Comparison of ENCODE assay signal across 29 cellular contexts in the genomic region with DNA sequence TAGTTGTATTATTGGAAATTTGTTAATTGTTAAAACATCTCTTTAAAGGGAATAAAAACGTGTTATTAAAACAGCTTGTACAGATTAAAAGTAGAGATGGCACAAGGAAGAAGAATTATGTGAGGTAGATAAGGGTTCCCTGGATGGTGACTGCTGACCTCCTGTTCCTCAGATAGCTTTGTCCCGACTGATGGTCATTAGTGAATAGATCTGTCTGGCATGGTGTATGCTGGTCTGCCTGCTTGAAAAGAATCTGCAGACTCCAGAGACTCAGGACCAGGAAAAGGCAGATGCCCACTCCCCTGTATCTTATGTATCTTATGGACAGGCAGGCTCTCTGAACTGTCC. TPM values are rescaled to one million over a fixed set of nuclear protein-coding genes. Genes with fewer than 3 reads are reported as not detected.
DNase-seq lines count a peak whose midpoint lies in the region; ATAC-seq and TF ChIP-seq lines count a peak whose summit lies in the region.
"Had no signal": no experiment of that assay in that cellular context is flagged by ENCODE, and none has a peak within 500 bp of the region (broad histone marks: within the 10 kb centered on the region; RNA-seq: fewer than 3 reads in every experiment).

No MANE protein-coding gene starts in this region.

- no peak overlapping the region for H3K4me3 Mint-ChIP-seq in CD4-positive, alpha-beta T cell
- H3K4me3 Mint-ChIP-seq in WTC11 (no peak overlapping the region), endothelial cell (ENCODE audit: unreplicated experiment) (peak overlapping the region; percentile 24), progenitor cell of endocrine pancreas (ENCODE audit: low read depth) (peak overlapping the region; percentile 12)
- H3K4me3 Mint-ChIP-seq: activated CD8-positive, alpha-beta memory T cell treated with anti-CD3 and anti-CD28 coated beads, Interleukin-2, amount 10 ng/mL, durations not matched to agents 7 days and 5 days; activated naive CD4-positive, alpha-beta T cell treated with anti-CD3 and anti-CD28 coated beads, Interleukin-2, amount 50 U/mL, for 24 hours; IgD-negative memory B cell; T-helper 2 cell treated with Interferon-gamma antibody and Interleukin-4, amounts not matched to agents 5 μg/mL and 100 μg/mL, for 36 hours had no signal

- TF ChIP-seq CTCF in CD4-positive, alpha-beta T cell (IDR thresholded peaks at IDR 0.05): no peak
- TF ChIP-seq CTCF in WTC11 (IDR thresholded peaks at IDR 0.05): no peak
- no peak for TF ChIP-seq CTCF in endothelial cell (IDR thresholded peaks at IDR 0.05; ENCODE audit: unreplicated experiment)
- TF ChIP-seq CTCF in progenitor cell of endocrine pancreas (IDR thresholded peaks at IDR 0.05; ENCODE audit: unreplicated experiment): no peak

- peak overlapping the region; percentile 22 for H3K27ac Mint-ChIP-seq in CD4-positive, alpha-beta T cell
- H3K27ac Mint-ChIP-seq in WTC11 (0 out of 2 replicates have a peak overlapping the region, but pooled peaks have one; percentile 3), endothelial cell (ENCODE audit: unreplicated experiment) (peak overlapping the region; percentile 18), progenitor cell of endocrine pancreas (peak overlapping the region; percentile 87)
- H3K27ac Mint-ChIP-seq: activated CD8-positive, alpha-beta memory T cell treated with anti-CD3 and anti-CD28 coated beads, Interleukin-2, amount 10 ng/mL, durations not matched to agents 7 days and 5 days; T-helper 2 cell treated with Interferon-gamma antibody and Interleukin-4, amounts not matched to agents 5 μg/mL and 100 μg/mL, for 36 hours had no signal

- no peaks in the 10 kb centered on the region for H3K27me3 ChIP-seq in CD4-positive, alpha-beta T cell (ENCODE audit: control insufficient read depth, insufficient read depth, low read length)
- no peaks in the 10 kb centered on the region for H3K27me3 ChIP-seq in H7 (ENCODE audit: control insufficient read depth, insufficient read depth, low read length)
- H3K27me3 ChIP-seq: cardiac muscle cell, Peyer's patch, tibial nerve had no signal

- H3K27ac ChIP-seq in CD4-positive, alpha-beta T cell (ENCODE audit: low read depth, low read length): no peak overlapping the region
- H3K27ac ChIP-seq: cardiac muscle cell, coronary artery, epithelial cell of prostate, tibial nerve had no signal

- no peaks in the 10 kb centered on the region for H3K9me3 ChIP-seq in CD4-positive, alpha-beta T cell (ENCODE audit: control insufficient read depth, low read length)
- H3K9me3 ChIP-seq: Peyer's patch, tibial nerve had no signal

- CTCF ChIA-PET in CD4-positive, alpha-beta T cell (lab: Charles Lee): interaction anchor here (1.1 kb wide), 1 partner anchor 73 kb away, joined by 3 read pairs; no protein-coding TSS in a partner anchor
- CTCF ChIA-PET in WTC11 (lab: Charles Lee): interaction anchor here (0.6 kb wide), 1 partner anchor 45 kb away, joined by 4 read pairs; no protein-coding TSS in a partner anchor

- intact Hi-C loops in CD4-positive, alpha-beta T cell (cut with DNase I, micrococcal nuclease): no loop called here

- H3K36me3 Mint-ChIP-seq in CD4-positive, alpha-beta T cell (ENCODE audit: low read depth): peaks cover 84% of the 10 kb centered on the region
- H3K36me3 Mint-ChIP-seq in WTC11 (peaks cover 73% of the 10 kb centered on the region), endothelial cell (ENCODE audit: low read depth, unreplicated experiment) (peaks cover 44% of the 10 kb centered on the region), progenitor cell of endocrine pancreas (ENCODE audit: insufficient read depth) (peaks cover 35% of the 10 kb centered on the region)

- no peak for ATAC-seq in CD4-positive, alpha-beta T cell (ENCODE audit: poor library complexity)
- no peak for ATAC-seq in WTC11
- ATAC-seq: activated CD8-positive, alpha-beta memory T cell treated with anti-CD3 and anti-CD28 coated beads, Interleukin-2, amount 10 ng/mL, durations not matched to agents 7 days and 5 days; left cardiac atrium; sciatic nerve had no signal

- no peak overlapping the region for H3K4me3 ChIP-seq in H7 (ENCODE audit: insufficient read depth, low read depth, low read length)
- H3K4me3 ChIP-seq: cardiac muscle cell, coronary artery, Peyer's patch, tibial nerve had no signal

- no peaks in the 10 kb centered on the region for H3K27me3 Mint-ChIP-seq in CD4-positive, alpha-beta T cell
- no peaks in the 10 kb centered on the region for H3K27me3 Mint-ChIP-seq in WTC11 (ENCODE audit: low read depth)
- H3K27me3 Mint-ChIP-seq in endothelial cell (ENCODE audit: unreplicated experiment): peaks cover 2% of the 10 kb centered on the region
- no peaks in the 10 kb centered on the region for H3K27me3 Mint-ChIP-seq in progenitor cell of endocrine pancreas
- H3K27me3 Mint-ChIP-seq: activated CD8-positive, alpha-beta memory T cell treated with anti-CD3 and anti-CD28 coated beads, Interleukin-2, amount 10 ng/mL, durations not matched to agents 7 days and 5 days; activated naive CD4-positive, alpha-beta T cell treated with anti-CD3 and anti-CD28 coated beads, Interleukin-2, amount 50 U/mL, for 24 hours; IgD-negative memory B cell had no signal

- no peak for DNase-seq in CD4-positive, alpha-beta T cell
- DNase-seq in WTC11 (ENCODE audit: low spot score) (no peak), endothelial cell (ENCODE audit: low spot score) (no peak), progenitor cell of endocrine pancreas (ENCODE audit: low spot score, unreplicated experiment) (no peak), DMS53 (lab: John Stamatoyannopoulos, UW) (no peak), H7 (no peak), OCI-M2 (lab: John Stamatoyannopoulos, UW; ENCODE audit: unreplicated experiment) (no peak)
- DNase-seq: activated CD4-positive, alpha-beta T cell treated with anti-CD3 and anti-CD28 coated beads for 4 hours; activated CD8-positive, alpha-beta memory T cell treated with anti-CD3 and anti-CD28 coated beads, Interleukin-2, amount 10 ng/mL, durations not matched to agents 7 days and 5 days; anterior cingulate cortex; C1 segment of cervical spinal cord; effector CD8-positive, alpha-beta T cell; hypothalamus; left cardiac atrium; NCI-H146; NCI-H2107; NCI-H748 treated with DMSO at 0.1 percent for 48 hours; Peyer's patch; SIG-M5; stimulated activated CD4-positive, alpha-beta T cell treated with anti-CD3 and anti-CD28 coated beads, Interleukin-12 subunit alpha, Interleukin-12 subunit beta, amount 100 ng/mL, for 4 hours; stimulated activated CD4-positive, alpha-beta T cell treated with anti-CD3 and anti-CD28 coated beads, Interleukin-4, amount 100 ng/mL, for 1 hour had no signal

- POLR2A ChIA-PET in CD4-positive, alpha-beta T cell (lab: Charles Lee): interaction anchor here (0.9 to 1.6 kb wide), 2 partner anchors 34 to 248 kb away, joined by 3 to 4 read pairs; a partner anchor contains a TSS
- POLR2A ChIA-PET in WTC11 (lab: Charles Lee): no interaction called here

- no peaks in the 10 kb centered on the region for H3K4me1 Mint-ChIP-seq in CD4-positive, alpha-beta T cell (ENCODE audit: low read depth)
- peaks cover 14% of the 10 kb centered on the region for H3K4me1 Mint-ChIP-seq in WTC11
- peaks cover 7% of the 10 kb centered on the region for H3K4me1 Mint-ChIP-seq in endothelial cell (ENCODE audit: unreplicated experiment)
- H3K4me1 Mint-ChIP-seq in progenitor cell of endocrine pancreas (ENCODE audit: low read depth): peaks cover 29% of the 10 kb centered on the region
- H3K4me1 Mint-ChIP-seq: activated naive CD4-positive, alpha-beta T cell treated with anti-CD3 and anti-CD28 coated beads, Interleukin-2, amount 50 U/mL, for 24 hours had no signal

- no peaks in the 10 kb centered on the region for H3K9me3 Mint-ChIP-seq in CD4-positive, alpha-beta T cell
- H3K9me3 Mint-ChIP-seq in WTC11 (no peaks in the 10 kb centered on the region), endothelial cell (ENCODE audit: unreplicated experiment) (no peaks in the 10 kb centered on the region), progenitor cell of endocrine pancreas (ENCODE audit: low read depth) (no peaks in the 10 kb centered on the region)
- H3K9me3 Mint-ChIP-seq: activated naive CD4-positive, alpha-beta T cell treated with anti-CD3 and anti-CD28 coated beads, Interleukin-2, amount 50 U/mL, for 24 hours; IgD-negative memory B cell; T-helper 2 cell treated with Interferon-gamma antibody and Interleukin-4, amounts not matched to agents 5 μg/mL and 100 μg/mL, for 36 hours had no signal

- peaks cover 44% of the 10 kb centered on the region for H3K36me3 ChIP-seq in H7 (replicated peaks; ENCODE audit: control insufficient read depth, insufficient read depth, low read length)

TF ChIP-seq in WTC11, 78 proteins besides CTCF, POLR2A, EP300 and RAD21 (continues in another document):
- TF ChIP-seq GABPB1 (CRISPR knock-in tag; IDR thresholded peaks at IDR 0.05): no peak
- TF ChIP-seq FOXK1 (CRISPR knock-in tag; IDR thresholded peaks at IDR 0.05): no peak
- TF ChIP-seq NFATC4 (CRISPR knock-in tag; IDR thresholded peaks at IDR 0.05): no peak
- TF ChIP-seq, protein P1, sequence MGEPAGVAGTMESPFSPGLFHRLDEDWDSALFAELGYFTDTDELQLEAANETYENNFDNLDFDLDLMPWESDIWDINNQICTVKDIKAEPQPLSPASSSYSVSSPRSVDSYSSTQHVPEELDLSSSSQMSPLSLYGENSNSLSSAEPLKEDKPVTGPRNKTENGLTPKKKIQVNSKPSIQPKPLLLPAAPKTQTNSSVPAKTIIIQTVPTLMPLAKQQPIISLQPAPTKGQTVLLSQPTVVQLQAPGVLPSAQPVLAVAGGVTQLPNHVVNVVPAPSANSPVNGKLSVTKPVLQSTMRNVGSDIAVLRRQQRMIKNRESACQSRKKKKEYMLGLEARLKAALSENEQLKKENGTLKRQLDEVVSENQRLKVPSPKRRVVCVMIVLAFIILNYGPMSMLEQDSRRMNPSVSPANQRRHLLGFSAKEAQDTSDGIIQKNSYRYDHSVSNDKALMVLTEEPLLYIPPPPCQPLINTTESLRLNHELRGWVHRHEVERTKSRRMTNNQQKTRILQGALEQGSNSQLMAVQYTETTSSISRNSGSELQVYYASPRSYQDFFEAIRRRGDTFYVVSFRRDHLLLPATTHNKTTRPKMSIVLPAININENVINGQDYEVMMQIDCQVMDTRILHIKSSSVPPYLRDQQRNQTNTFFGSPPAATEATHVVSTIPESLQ (CRISPR knock-in tag; IDR thresholded peaks at IDR 0.05): no peak

RNA-seq across cellular contexts. Expression of a gene that starts 5.6 kb away (rescaled TPM):
- 10 to 100 TPM; 17.2 to 18.3 TPM for total RNA-seq in CD4-positive, alpha-beta T cell
- 28.2 to 37.8 TPM (median 33.6 TPM) in 3 replicates for total RNA-seq in WTC11 (2021)
- 19.1 TPM for total RNA-seq in endothelial cell (ENCODE audit: unreplicated experiment)
- 63.6 and 67.0 TPM in 2 replicates for total RNA-seq in progenitor cell of endocrine pancreas
- total RNA-seq in H7 (2014; rRNA removed; shearing (Covaris generic)): 19.5 and 20.4 TPM in 2 replicates

RNA-seq across cellular contexts. Expression of a gene that starts 34.8 kb away (rescaled TPM):
- total RNA-seq in CD4-positive, alpha-beta T cell: 100 to 1,000 TPM; 189 to 196 TPM
- total RNA-seq in WTC11 (2021): 347 to 354 TPM (median 353 TPM) in 3 replicates
- 487 TPM for total RNA-seq in endothelial cell (ENCODE audit: unreplicated experiment)
- 445 and 460 TPM in 2 replicates for total RNA-seq in progenitor cell of endocrine pancreas
- 249 and 274 TPM in 2 replicates for total RNA-seq in H7 (2014; rRNA removed; shearing (Covaris generic))

RNA-seq across cellular contexts. Expression of a gene that starts 35.0 kb away (rescaled TPM):
- total RNA-seq in CD4-positive, alpha-beta T cell: 10 to 100 TPM; 82.0 to 97.9 TPM
- total RNA-seq in WTC11 (2021) (330 to 368 TPM (median 346 TPM) in 3 replicates), endothelial cell (ENCODE audit: unreplicated experiment) (364 TPM), progenitor cell of endocrine pancreas (388 and 399 TPM in 2 replicates)
- total RNA-seq in H7 (2014; rRNA removed; shearing (Covaris generic)): 362 and 415 TPM in 2 replicates

Comparison
In these comparisons a context has a peak if more than half of its experiments do, and no peak if none do; other contexts are left out.
1. H3K27ac Mint-ChIP-seq: peak in every context shown above with its lines; median percentile 87 in progenitor cell of endocrine pancreas; 22 in CD4-positive, alpha-beta T cell; 18 in endothelial cell; 3 in WTC11.
2. H3K4me3 Mint-ChIP-seq: peak in endothelial cell (single experiment) and progenitor cell of endocrine pancreas (single experiment); none in CD4-positive, alpha-beta T cell (single experiment) and WTC11 (single experiment).